Comparison of ENCODE assay signal across 8 cellular contexts in the genomic region with DNA sequence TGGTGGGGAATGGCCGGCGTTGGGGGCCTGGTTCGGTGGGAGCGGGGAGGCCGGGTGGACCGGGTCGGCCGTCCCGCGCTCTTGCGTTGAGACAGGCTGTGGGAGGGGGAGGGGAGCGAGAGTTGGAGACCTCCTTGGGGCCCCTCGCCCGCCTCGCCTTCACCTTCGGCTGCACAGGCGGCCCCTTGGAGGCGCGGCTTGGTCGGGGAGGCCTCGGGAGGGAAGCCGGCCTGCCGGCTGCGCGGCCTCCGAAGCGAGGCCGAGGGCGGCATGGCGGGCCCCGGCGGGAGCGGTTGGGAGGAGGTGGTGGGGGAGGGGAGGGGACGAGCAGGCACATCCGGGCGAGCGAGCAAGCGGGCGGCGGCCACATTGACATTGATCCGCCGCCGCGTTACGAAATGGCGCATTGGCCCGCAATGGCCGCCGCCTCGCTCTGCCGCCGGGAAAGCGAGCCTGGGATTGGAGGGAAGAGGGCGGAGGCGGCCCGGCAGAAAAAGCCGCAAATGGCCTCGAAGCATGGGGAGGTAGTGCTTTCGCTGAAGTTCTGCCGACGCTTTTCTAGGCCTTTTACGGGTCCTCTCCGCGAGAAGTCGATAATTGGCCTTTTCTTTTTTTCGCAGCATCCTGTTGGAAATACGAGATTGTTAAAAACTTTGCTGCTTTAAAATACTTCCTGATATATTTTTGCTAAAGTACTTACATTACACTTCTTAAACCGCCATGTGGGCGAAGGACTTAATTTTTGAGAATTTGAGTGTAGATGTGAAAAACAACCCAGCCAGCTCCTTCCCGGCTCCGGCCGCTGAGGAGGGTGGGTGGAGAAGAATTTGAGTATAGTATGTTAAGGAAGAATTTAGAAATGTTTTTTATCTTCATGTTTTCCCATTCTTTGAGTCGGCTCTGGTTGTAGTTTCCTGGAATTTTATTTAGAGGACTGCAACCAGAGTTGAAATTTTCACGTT. TPM values are rescaled to one million over a fixed set of nuclear protein-coding genes. Genes with fewer than 3 reads are reported as not detected.
DNase-seq lines count a peak whose midpoint lies in the region; ATAC-seq and TF ChIP-seq lines count a peak whose summit lies in the region.

No MANE protein-coding gene starts in this region.

- peak overlapping the region; percentile 100 for H3K27ac Mint-ChIP-seq in activated naive CD8-positive, alpha-beta T cell treated with anti-CD3 and anti-CD28 coated beads for 36 hours

- H3K36me3 Mint-ChIP-seq in activated naive CD8-positive, alpha-beta T cell treated with anti-CD3 and anti-CD28 coated beads for 36 hours = peaks cover 57% of the 10 kb centered on the region

- H3K4me1 ChIP-seq in parathyroid adenoma (peaks cover 22% of the 10 kb centered on the region), tibial artery (peaks cover 0 to 53% (median 34%) of the 10 kb centered on the region in 4 donors)

- H3K4me3 Mint-ChIP-seq in activated naive CD8-positive, alpha-beta T cell treated with anti-CD3 and anti-CD28 coated beads for 36 hours = peak overlapping the region; percentile 96

- ATAC-seq in HG02623 (IDR thresholded peaks at IDR 0.05; ENCODE audit: unreplicated experiment) = peak; percentile 52
- ATAC-seq in Right ventricle myocardium superior (ENCODE audit: poor library complexity) = peak; percentile 88

- peak; percentile 62 for DNase-seq in GM12864 (ENCODE audit: low read depth)
- DNase-seq in NCI-H1092 (lab: John Stamatoyannopoulos, UW) = peak; percentile 45
- DNase-seq in SKM-1 (lab: John Stamatoyannopoulos, UW; ENCODE audit: unreplicated experiment) = peak; percentile 82
- DNase-seq in activated naive CD8-positive, alpha-beta T cell treated with anti-CD3 and anti-CD28 coated beads for 36 hours = peak; percentile 93
- DNase-seq in Right ventricle myocardium superior = peak; percentile 96
- DNase-seq in tibial artery = peak; percentile 94 to 95

- H3K4me3 ChIP-seq in GM12864 (ENCODE audit: low read depth, low read length) (peak overlapping the region; percentile 81), parathyroid adenoma (ENCODE audit: low read depth, low read length) (peak overlapping the region; percentile 86), tibial artery (peak overlapping the region; percentile 76 to 90)

- peak overlapping the region; percentile 54 for H3K4me2 ChIP-seq in parathyroid adenoma (ENCODE audit: low read length)

- H3K9me3 ChIP-seq in parathyroid adenoma (ENCODE audit: control insufficient read depth, low read length) = no peaks in the 10 kb centered on the region
- no peaks in the 10 kb centered on the region for H3K9me3 ChIP-seq in tibial artery

- no peaks in the 10 kb centered on the region for H3K36me3 ChIP-seq in parathyroid adenoma (ENCODE audit: control insufficient read depth, insufficient read depth, low read length)
- H3K36me3 ChIP-seq in tibial artery = peaks cover 31 to 33% (median 31%) of the 10 kb centered on the region in 3 donors

- H3K27ac ChIP-seq in parathyroid adenoma (peak overlapping the region; percentile 100), tibial artery (peak overlapping the region; percentile 97 to 98)

- no peak for TF ChIP-seq CTCF in GM12864 (IDR thresholded peaks at IDR 0.05; ENCODE audit: low read depth, low read length, missing control alignments)
- TF ChIP-seq CTCF in parathyroid adenoma (IDR thresholded peaks at IDR 0.05) = peak; percentile 3
- TF ChIP-seq CTCF in tibial artery (IDR thresholded peaks at IDR 0.05) = peak in 1 of 2 experiments; percentile 7

- intact Hi-C loops in Right ventricle myocardium superior (cut with DNase I) = loop anchor here (1.0 to 2.0 kb wide), 2 partner anchors 48 to 50 kb away; no protein-coding TSS in a partner anchor
- intact Hi-C loops in tibial artery (cut with DNase I; ENCODE audit: low total_unique reads) = loop anchor here (2.0 to 5.0 kb wide), 2 partner anchors 46 to 52 kb away; a partner anchor contains a TSS

- no peaks in the 10 kb centered on the region for H3K9me3 Mint-ChIP-seq in activated naive CD8-positive, alpha-beta T cell treated with anti-CD3 and anti-CD28 coated beads for 36 hours

- no peaks in the 10 kb centered on the region for H3K27me3 ChIP-seq in parathyroid adenoma (ENCODE audit: control insufficient read depth, insufficient read depth, low read length)
- H3K27me3 ChIP-seq in tibial artery = no peaks in the 10 kb centered on the region

- peaks cover 6% of the 10 kb centered on the region for H3K27me3 Mint-ChIP-seq in activated naive CD8-positive, alpha-beta T cell treated with anti-CD3 and anti-CD28 coated beads for 36 hours

- H3K4me1 Mint-ChIP-seq in activated naive CD8-positive, alpha-beta T cell treated with anti-CD3 and anti-CD28 coated beads for 36 hours = peaks cover 40% of the 10 kb centered on the region

- peak overlapping the region; percentile 100 for H3K9ac ChIP-seq in parathyroid adenoma

- H2AFZ ChIP-seq in parathyroid adenoma = peak overlapping the region; percentile 93

- peaks cover 47% of the 10 kb centered on the region for H3K79me2 ChIP-seq in parathyroid adenoma

RNA-seq across cellular contexts. Expression of a gene that starts 0.6 kb away (rescaled TPM):
- total RNA-seq in activated naive CD8-positive, alpha-beta T cell treated with anti-CD3 and anti-CD28 coated beads for 36 hours = 100 to 1,000 TPM; 253 to 254 TPM
- 64.5 TPM for total RNA-seq in Right ventricle myocardium superior

RNA-seq across cellular contexts. Expression of a gene that starts 51.4 kb away (rescaled TPM):
- 10 to 100 TPM; 68.3 to 70.3 TPM for total RNA-seq in activated naive CD8-positive, alpha-beta T cell treated with anti-CD3 and anti-CD28 coated beads for 36 hours
- total RNA-seq in Right ventricle myocardium superior = 45.8 TPM

Comparison
In these comparisons a context has a peak if more than half of its experiments do, and no peak if none do; other contexts are left out.
1. Peak in every context shown above with its lines: DNase-seq, ATAC-seq, H3K4me3 ChIP-seq and H3K27ac ChIP-seq.
2. DNase-seq: peak in every context shown above with its lines; median percentile 96 in Right ventricle myocardium superior; 94 in tibial artery; 93 in activated naive CD8-positive, alpha-beta T cell treated with anti-CD3 and anti-CD28 coated beads for 36 hours; 82 in SKM-1; 62 in GM12864; 45 in NCI-H1092.